ENCODE assay signal across 1 cellular context in genomic region chr9:78439866-78440830, GRCh38.
TF ChIP-seq lines count a peak whose summit lies in the region.

No MANE protein-coding gene starts in this region.

TF ChIP-seq in WTC11, 78 proteins besides CTCF, POLR2A, EP300 and RAD21:
- TF ChIP-seq AR (CRISPR knock-in tag; IDR thresholded peaks at IDR 0.05) (no peak), PRRX2 (CRISPR knock-in tag; IDR thresholded peaks at IDR 0.05) (no peak), HMGXB4 (CRISPR knock-in tag; IDR thresholded peaks at IDR 0.05) (no peak), FOXK1 (CRISPR knock-in tag; IDR thresholded peaks at IDR 0.05) (no peak), ATF6 (CRISPR knock-in tag; IDR thresholded peaks at IDR 0.05) (no peak), GRHL2 (CRISPR knock-in tag; IDR thresholded peaks at IDR 0.05; ENCODE audit: insufficient replicate concordance, severe bottlenecking) (no peak), SOX15 (CRISPR knock-in tag; IDR thresholded peaks at IDR 0.05) (no peak), ZNF219 (CRISPR knock-in tag; IDR thresholded peaks at IDR 0.05; ENCODE audit: borderline replicate concordance) (no peak), ZNF121 (CRISPR knock-in tag; IDR thresholded peaks at IDR 0.05) (0 out of 2 replicates have a peak, but pooled peaks have one; percentile 11), CREM (CRISPR knock-in tag; IDR thresholded peaks at IDR 0.05) (peak; percentile 41; the same call in 1 of the 2 replicates), ZNF423 (CRISPR knock-in tag; IDR thresholded peaks at IDR 0.05) (peak; percentile 45)
TF ChIP-seq in WTC11: peak in this region for 3.
